In the genomic region with DNA sequence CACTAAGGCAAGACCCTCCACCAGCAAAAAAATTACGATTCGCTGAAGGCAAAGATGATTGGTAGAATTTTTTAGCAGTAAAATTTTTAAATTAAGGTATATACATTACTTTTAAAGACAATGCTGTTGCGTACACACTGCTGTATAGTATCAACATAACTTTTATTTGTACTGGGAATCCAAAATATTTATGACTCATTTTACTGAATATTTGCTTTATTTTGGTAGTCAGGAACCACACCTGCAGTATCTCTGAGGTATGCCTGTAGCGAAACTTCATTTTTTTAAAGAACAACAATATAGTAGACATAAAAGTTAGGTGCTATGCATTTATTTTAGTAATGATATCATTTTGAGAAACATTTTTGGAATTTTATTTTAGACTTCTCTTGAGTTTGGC, we compare ENCODE assay signal across 35 cellular contexts. TPM values are rescaled to one million over a fixed set of nuclear protein-coding genes. Genes with fewer than 3 reads are reported as not detected.
DNase-seq lines count a peak whose midpoint lies in the region; ATAC-seq, FAIRE-seq and TF ChIP-seq lines count a peak whose summit lies in the region.
"Had no signal": no experiment of that assay in that cellular context is flagged by ENCODE, and none has a peak within 500 bp of the region (broad histone marks: within the 10 kb centered on the region; RNA-seq: fewer than 3 reads in every experiment).

No MANE protein-coding gene starts in this region.

- H3K9ac ChIP-seq in PC-3 (ENCODE audit: low read length) (no peak overlapping the region), trophoblast cell (ENCODE audit: low read length) (no peak overlapping the region)
- H3K9ac ChIP-seq: BLaER1; BLaER1 treated with 17β-estradiol and CSF1 and Interleukin-3, amounts not matched to agents 10 nM and 100 nM had no signal

- intact Hi-C loops in PC-3 (cut with micrococcal nuclease) (loop anchor here (5.0 kb wide), 1 partner anchor 162 kb away; no protein-coding TSS in a partner anchor), upper lobe of right lung (cut with DNase I) (no loop called here)

- H4K91ac ChIP-seq in trophoblast cell (ENCODE audit: low read depth, low read length) = no peak overlapping the region

- CTCF ChIA-PET in PC-3 (lab: Charles Lee) = no interaction called here

- H3K9me2 ChIP-seq in PC-3 (replicated peaks; ENCODE audit: low read length) = no peaks in the 10 kb centered on the region

- H4K8ac ChIP-seq in trophoblast cell (ENCODE audit: low read depth, low read length) = no peak overlapping the region

- WGBS in trophoblast cell (ENCODE audit: extremely low coverage, insufficient coverage, insufficient read length) = no CpG with 5 or more reads among the region's 4 CpGs

- peaks cover 21% of the 10 kb centered on the region for H3K4me1 ChIP-seq in PC-3 (ENCODE audit: insufficient read depth, low read length)
- H3K4me1 ChIP-seq in trophoblast cell (ENCODE audit: control insufficient read depth in 1 of 2, insufficient read depth in 2 of 2, low read length in 2 of 2) = peaks cover 0 to 6% of the 10 kb centered on the region in 2 experiments
- H3K4me1 ChIP-seq in upper lobe of right lung = no peaks in the 10 kb centered on the region
- H3K4me1 ChIP-seq: A549, BE2C, BLaER1, Caco-2 had no signal

- H3K79me2 ChIP-seq in PC-3 (ENCODE audit: low read length) (no peaks in the 10 kb centered on the region), trophoblast cell (ENCODE audit: control insufficient read depth, insufficient read depth, low read length, poor library complexity) (no peaks in the 10 kb centered on the region)

- no peaks in the 10 kb centered on the region for H3K27me3 Mint-ChIP-seq in activated T-cell treated with anti-CD3 and anti-CD28 coated beads, Interleukin-2, amount 50 U/mL, for 4 hours (ENCODE audit: low read depth)
- H3K27me3 Mint-ChIP-seq: B cell; CD4-positive, alpha-beta memory T cell; CD4-positive, alpha-beta T cell; CD4-positive, CD25-positive, alpha-beta regulatory T cell; CD8-positive, alpha-beta memory T cell had no signal

- no TSS peak for BruUV-seq in PC-3 (replicated peaks; lab: Mats Ljungman, UMichigan)

- TF ChIP-seq CTCF in PC-3 (conservative IDR thresholded peaks at IDR 0.05; ENCODE audit: low read depth, low read length) (no peak), upper lobe of right lung (IDR thresholded peaks at IDR 0.05) (no peak)

- peak overlapping the region; percentile 31 for H3K4ac ChIP-seq in trophoblast cell (ENCODE audit: low read depth, low read length)

- H3K4me3 ChIP-seq in PC-3 (ENCODE audit: low read length) (no peak overlapping the region), trophoblast cell (ENCODE audit: low read depth, low read length) (no peak overlapping the region), upper lobe of right lung (no peak overlapping the region)
- H3K4me3 ChIP-seq: A549; BLaER1; BLaER1 treated with 17β-estradiol and CSF1 and Interleukin-3, amounts not matched to agents 10 nM and 100 nM had no signal

- DNase-seq in PC-3 (peak; percentile 48), trophoblast cell (peak in 1 of 2 donors; percentile 54), upper lobe of right lung (no peak)
- DNase-seq in activated T-cell treated with anti-CD3 and anti-CD28 coated beads, Interleukin-2, amount 50 U/mL, for 4 hours = no peak
- no peak for DNase-seq in activated naive CD4-positive, alpha-beta T cell (lab: John Stamatoyannopoulos, UW)
- DNase-seq: 8988T; ACHN; AML-193; BE2C; C1 segment of cervical spinal cord; Caco-2; Calu3; CD4-positive, alpha-beta memory T cell; CD4-positive, alpha-beta T cell; CD4-positive, CD25-positive, alpha-beta regulatory T cell; CD8-positive, alpha-beta memory T cell; CD8-positive, alpha-beta T cell; COR-L47; DMS 273 treated with DMSO at 0.1 percent for 48 hours; DMS153; DMS53; DMS79; DMS79 treated with DMSO at 0.1 percent for 48 hours; DND-41; EL had no signal

- no peak overlapping the region for H3K14ac ChIP-seq in trophoblast cell (ENCODE audit: low read length)

- H3K4me2 ChIP-seq in PC-3 (ENCODE audit: low read length) (peak overlapping the region; percentile 39; the same call in 1 of the 2 replicates), trophoblast cell (ENCODE audit: low read length) (no peak overlapping the region)
- H3K4me2 ChIP-seq: A549; BLaER1; BLaER1 treated with 17β-estradiol and CSF1 and Interleukin-3, amounts not matched to agents 10 nM and 100 nM had no signal

- H2BK5ac ChIP-seq in trophoblast cell (ENCODE audit: low read depth, low read length, poor library complexity) = no peak overlapping the region

- no peaks in the 10 kb centered on the region for H4K20me1 ChIP-seq in PC-3 (ENCODE audit: low read length)

- peaks cover 4% of the 10 kb centered on the region for H3K79me1 ChIP-seq in trophoblast cell (ENCODE audit: low read length)

- H2AFZ ChIP-seq in PC-3 (ENCODE audit: low read length) (no peak overlapping the region), trophoblast cell (ENCODE audit: insufficient read depth, low read length, poor library complexity) (no peak overlapping the region)

- no peaks in the 10 kb centered on the region for H3F3A ChIP-seq in PC-3 (ENCODE audit: low read length, unreplicated experiment)

- no peaks in the 10 kb centered on the region for H3K9me3 ChIP-seq in PC-3 (ENCODE audit: low read length)
- peaks cover 3% of the 10 kb centered on the region for H3K9me3 ChIP-seq in trophoblast cell (ENCODE audit: insufficient read depth, low read depth, low read length)
- no peaks in the 10 kb centered on the region for H3K9me3 ChIP-seq in upper lobe of right lung
- H3K9me3 ChIP-seq: A549, BE2C, Caco-2 had no signal

- no peak overlapping the region for H2BK12ac ChIP-seq in trophoblast cell (ENCODE audit: low read length)

- H3K4me1 Mint-ChIP-seq in activated T-cell treated with anti-CD3 and anti-CD28 coated beads, Interleukin-2, amount 50 U/mL, for 4 hours (ENCODE audit: low read depth) = peaks cover 1% of the 10 kb centered on the region

- peaks cover 20% of the 10 kb centered on the region for H3K36me3 Mint-ChIP-seq in activated T-cell treated with anti-CD3 and anti-CD28 coated beads, Interleukin-2, amount 50 U/mL, for 4 hours (ENCODE audit: insufficient read depth)

- no peak overlapping the region for H3K4me3 Mint-ChIP-seq in activated T-cell treated with anti-CD3 and anti-CD28 coated beads, Interleukin-2, amount 50 U/mL, for 4 hours
- H3K4me3 Mint-ChIP-seq: B cell; CD14-positive monocyte; CD4-positive, alpha-beta memory T cell; CD4-positive, alpha-beta T cell; CD4-positive, CD25-positive, alpha-beta regulatory T cell; CD8-positive, alpha-beta memory T cell; CD8-positive, alpha-beta T cell had no signal

- no peak overlapping the region for H3K23ac ChIP-seq in trophoblast cell (ENCODE audit: low read length)

- peak overlapping the region; percentile 20; the same call in 1 of the 2 replicates for H3K27ac ChIP-seq in PC-3 (ENCODE audit: low read length)
- H3K27ac ChIP-seq in trophoblast cell (ENCODE audit: low read depth, low read length) = no peak overlapping the region
- no peak overlapping the region for H3K27ac ChIP-seq in upper lobe of right lung
- H3K27ac ChIP-seq: 22Rv1; A549; BLaER1; BLaER1 treated with 17β-estradiol and CSF1 and Interleukin-3, amounts not matched to agents 10 nM and 100 nM; C4-2B had no signal

- peak; percentile 36 for FAIRE-seq in G401.6 (lab: Jason Lieb, UNC)
- FAIRE-seq: A204.1, A549, D721Med had no signal

- H2BK120ac ChIP-seq in trophoblast cell (ENCODE audit: insufficient read depth, low read length, poor library complexity) = no peak overlapping the region

- H4K12ac ChIP-seq in trophoblast cell (ENCODE audit: low read depth, low read length) = no peak overlapping the region

- peak; percentile 82 for ATAC-seq in PC-3
- ATAC-seq in upper lobe of right lung = no peak
- ATAC-seq in activated T-cell treated with anti-CD3 and anti-CD28 coated beads, Interleukin-2, amount 50 U/mL, for 4 hours = no peak
- ATAC-seq: A549; CD8-positive, alpha-beta T cell had no signal

- peaks cover 5% of the 10 kb centered on the region for H3K9me3 Mint-ChIP-seq in activated T-cell treated with anti-CD3 and anti-CD28 coated beads, Interleukin-2, amount 50 U/mL, for 4 hours

- H3K36me3 ChIP-seq in PC-3 (ENCODE audit: low read depth, low read length) (no peaks in the 10 kb centered on the region), trophoblast cell (ENCODE audit: control insufficient read depth in 1 of 2, insufficient read depth in 2 of 2, low read length in 2 of 2) (peaks cover 0 to 2% of the 10 kb centered on the region in 2 experiments), upper lobe of right lung (no peaks in the 10 kb centered on the region)
- H3K36me3 ChIP-seq: BE2C had no signal

- no peak overlapping the region for H3K18ac ChIP-seq in trophoblast cell (ENCODE audit: low read length)

- no peak overlapping the region for H2AK5ac ChIP-seq in trophoblast cell (ENCODE audit: low read length)

- POLR2A ChIA-PET in PC-3 (lab: Charles Lee; ENCODE audit: unreplicated experiment) = no interaction called here

- H3K27me3 ChIP-seq in PC-3 (ENCODE audit: low read length) (no peaks in the 10 kb centered on the region), trophoblast cell (ENCODE audit: insufficient read depth, low read length) (no peaks in the 10 kb centered on the region), upper lobe of right lung (no peaks in the 10 kb centered on the region)
- H3K27me3 ChIP-seq: BE2C; BLaER1; BLaER1 treated with 17β-estradiol and CSF1 and Interleukin-3, amounts not matched to agents 10 nM and 100 nM had no signal

RNA-seq across cellular contexts. Expression of a gene that starts 57.8 kb away (rescaled TPM):
- 17.9 and 25.0 TPM in 2 replicates for total RNA-seq in PC-3 (2014; rRNA removed)
- polyA plus RNA-seq in trophoblast cell (2013) = 155 and 163 TPM in 2 replicates
- total RNA-seq in upper lobe of right lung = 74.5 TPM
- 10 to 100 TPM; 39.5 to 47.0 (median 43.9) TPM for total RNA-seq in activated T-cell treated with anti-CD3 and anti-CD28 coated beads, Interleukin-2, amount 50 U/mL, for 4 hours
